In the genomic region with DNA sequence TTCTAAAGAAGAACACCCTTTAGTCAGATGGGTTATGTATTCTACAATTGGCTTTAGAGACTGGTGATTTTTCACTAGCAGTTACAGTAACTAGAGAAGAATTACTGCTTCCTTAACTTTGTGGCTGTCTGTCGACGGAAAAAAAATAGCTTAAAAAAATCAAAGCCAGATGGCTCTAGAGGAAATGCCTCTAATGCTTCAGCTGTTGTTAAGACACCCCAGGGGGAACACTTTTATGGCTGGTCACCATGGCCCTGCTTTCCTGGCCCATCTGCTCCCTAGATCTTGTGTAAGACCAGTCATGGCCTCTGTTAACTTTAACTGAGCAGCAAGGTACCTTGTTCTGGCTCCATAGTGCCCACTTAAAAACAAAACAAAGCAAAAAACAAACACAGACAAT, we compare ENCODE assay signal across 13 cellular contexts.
DNase-seq lines count a peak whose midpoint lies in the region; TF ChIP-seq lines count a peak whose summit lies in the region.
"Had no signal": no experiment of that assay in that cellular context is flagged by ENCODE, and none has a peak within 500 bp of the region (broad histone marks: within the 10 kb centered on the region; RNA-seq: fewer than 3 reads in every experiment).

No MANE protein-coding gene starts in this region.

- intact Hi-C loops in activated T-helper 1 cell treated with anti-CD3 and anti-CD28 coated beads, Interleukin-12 subunit alpha, Interleukin-12 subunit beta, Interleukin-2, Interleukin-4 antibody, amounts not matched to agents 30 ng/mL and 10 ng/mL and 1 ng/mL, durations not matched to agents 14 hours and 24 hours and 36 hours (cut with micrococcal nuclease), result no loop called here

- H3K4me3 ChIP-seq in fibroblast of the aortic adventitia (ENCODE audit: low read depth, low read length), result no peak overlapping the region
- H3K4me3 ChIP-seq: HAP-1, tibial artery had no signal

- H3K36me3 Mint-ChIP-seq in activated T-helper 1 cell treated with anti-CD3 and anti-CD28 coated beads, Interleukin-12 subunit alpha, Interleukin-12 subunit beta, Interleukin-2, Interleukin-4 antibody, amounts not matched to agents 30 ng/mL and 10 ng/mL and 1 ng/mL, durations not matched to agents 14 hours and 24 hours and 36 hours (ENCODE audit: low read depth), result no peaks in the 10 kb centered on the region
- H3K36me3 Mint-ChIP-seq: activated naive CD8-positive, alpha-beta T cell treated with anti-CD3 and anti-CD28 coated beads, Interleukin-2, amount 10 ng/mL, durations not matched to agents 7 days and 5 days had no signal

- H3K27ac Mint-ChIP-seq in activated T-helper 1 cell treated with anti-CD3 and anti-CD28 coated beads, Interleukin-12 subunit alpha, Interleukin-12 subunit beta, Interleukin-2, Interleukin-4 antibody, amounts not matched to agents 30 ng/mL and 10 ng/mL and 1 ng/mL, durations not matched to agents 14 hours and 24 hours and 36 hours, result no peak overlapping the region
- H3K27ac Mint-ChIP-seq: activated naive CD8-positive, alpha-beta T cell treated with anti-CD3 and anti-CD28 coated beads, Interleukin-2, amount 10 ng/mL, durations not matched to agents 7 days and 5 days had no signal

- no peak overlapping the region for H3K4me3 Mint-ChIP-seq in activated T-helper 1 cell treated with anti-CD3 and anti-CD28 coated beads, Interleukin-12 subunit alpha, Interleukin-12 subunit beta, Interleukin-2, Interleukin-4 antibody, amounts not matched to agents 30 ng/mL and 10 ng/mL and 1 ng/mL, durations not matched to agents 14 hours and 24 hours and 36 hours
- H3K4me3 Mint-ChIP-seq: activated naive CD8-positive, alpha-beta T cell treated with anti-CD3 and anti-CD28 coated beads, Interleukin-2, amount 10 ng/mL, durations not matched to agents 7 days and 5 days had no signal

- no peak for TF ChIP-seq CTCF in fibroblast of the aortic adventitia (IDR thresholded peaks at IDR 0.05; ENCODE audit: insufficient read depth, low read length)

- no peaks in the 10 kb centered on the region for H3K4me1 Mint-ChIP-seq in activated T-helper 1 cell treated with anti-CD3 and anti-CD28 coated beads, Interleukin-12 subunit alpha, Interleukin-12 subunit beta, Interleukin-2, Interleukin-4 antibody, amounts not matched to agents 30 ng/mL and 10 ng/mL and 1 ng/mL, durations not matched to agents 14 hours and 24 hours and 36 hours (ENCODE audit: low read depth)
- H3K4me1 Mint-ChIP-seq: activated naive CD8-positive, alpha-beta T cell treated with anti-CD3 and anti-CD28 coated beads, Interleukin-2, amount 10 ng/mL, durations not matched to agents 7 days and 5 days had no signal

- no peaks in the 10 kb centered on the region for H3K9me3 Mint-ChIP-seq in activated T-helper 1 cell treated with anti-CD3 and anti-CD28 coated beads, Interleukin-12 subunit alpha, Interleukin-12 subunit beta, Interleukin-2, Interleukin-4 antibody, amounts not matched to agents 30 ng/mL and 10 ng/mL and 1 ng/mL, durations not matched to agents 14 hours and 24 hours and 36 hours
- H3K9me3 Mint-ChIP-seq: activated naive CD8-positive, alpha-beta T cell treated with anti-CD3 and anti-CD28 coated beads, Interleukin-2, amount 10 ng/mL, durations not matched to agents 7 days and 5 days had no signal

- DNase-seq in GM04504 (ENCODE audit: low read depth) (peak; percentile 93), T1000 (lab: John Stamatoyannopoulos, UW) (peak; percentile 33), fibroblast of the aortic adventitia (ENCODE audit: low read depth) (peak; percentile 94), smooth muscle cell of the brain vasculature (ENCODE audit: low read depth, low spot score) (peak; percentile 95), RKO (ENCODE audit: low spot score) (no peak), NCI-H1436 treated with DMSO at 0.1 percent for 48 hours (lab: John Stamatoyannopoulos, UW) (no peak)
- DNase-seq in activated T-helper 1 cell treated with anti-CD3 and anti-CD28 coated beads, Interleukin-12 subunit alpha, Interleukin-12 subunit beta, Interleukin-2, Interleukin-4 antibody, amounts not matched to agents 30 ng/mL and 10 ng/mL and 1 ng/mL, durations not matched to agents 14 hours and 24 hours and 36 hours (ENCODE audit: low spot score), result no peak
- DNase-seq: activated CD4-positive, alpha-beta T cell treated with anti-CD3 and anti-CD28 coated beads, Interleukin-2, amount 50 U/mL, for 48 hours; activated naive CD8-positive, alpha-beta T cell treated with anti-CD3 and anti-CD28 coated beads, Interleukin-2, amount 10 ng/mL, durations not matched to agents 7 days and 5 days; GDM1; NCI-H748 treated with DMSO at 0.1 percent for 48 hours; tibial artery had no signal

- no peaks in the 10 kb centered on the region for H3K27me3 Mint-ChIP-seq in activated T-helper 1 cell treated with anti-CD3 and anti-CD28 coated beads, Interleukin-12 subunit alpha, Interleukin-12 subunit beta, Interleukin-2, Interleukin-4 antibody, amounts not matched to agents 30 ng/mL and 10 ng/mL and 1 ng/mL, durations not matched to agents 14 hours and 24 hours and 36 hours (ENCODE audit: insufficient read depth)
- H3K27me3 Mint-ChIP-seq: activated naive CD8-positive, alpha-beta T cell treated with anti-CD3 and anti-CD28 coated beads, Interleukin-2, amount 10 ng/mL, durations not matched to agents 7 days and 5 days had no signal

Comparison
In these comparisons a context has a peak if more than half of its experiments do, and no peak if none do; other contexts are left out.
1. DNase-seq: peak in GM04504 (single experiment), T1000 (single experiment), fibroblast of the aortic adventitia (single experiment) and smooth muscle cell of the brain vasculature (single experiment); none in RKO (single experiment), NCI-H1436 treated with DMSO at 0.1 percent for 48 hours (single experiment) and activated T-helper 1 cell treated with anti-CD3 and anti-CD28 coated beads, Interleukin-12 subunit alpha, Interleukin-12 subunit beta, Interleukin-2, Interleukin-4 antibody, amounts not matched to agents 30 ng/mL and 10 ng/mL and 1 ng/mL, durations not matched to agents 14 hours and 24 hours and 36 hours (single experiment).